ENCODE assay signal across 1 cellular context in genomic region chr12:49109631-49110172, GRCh38.
TF ChIP-seq lines count a peak whose summit lies in the region.

No MANE protein-coding gene starts in this region.

TF ChIP-seq in K562, 482 proteins besides CTCF, POLR2A, EP300 and RAD21:
- TF ChIP-seq ZBTB2 (IDR thresholded peaks at IDR 0.05) (0 out of 2 replicates have a peak, but pooled peaks have one; percentile 2), JUN (IDR thresholded peaks at IDR 0.05; ENCODE audit: borderline replicate concordance, low read depth, low read length) (no peak), JUN (CRISPR knock-in tag; IDR thresholded peaks at IDR 0.05; ENCODE audit: borderline replicate concordance) (no peak)
